ENCODE assay signal across 2 cellular contexts in genomic region chr22:46590334-46590733, GRCh38.
TF ChIP-seq lines count a peak whose summit lies in the region.

No MANE protein-coding gene starts in this region.

TF ChIP-seq in GM23338, 12 proteins besides CTCF, POLR2A, EP300 and RAD21 (continued from another document):
- TF ChIP-seq NANOG (IDR thresholded peaks at IDR 0.05; ENCODE audit: borderline replicate concordance) (no peak), REST (IDR thresholded peaks at IDR 0.05; ENCODE audit: unreplicated experiment) (no peak), ZNF114 (CRISPR knock-in tag; IDR thresholded peaks at IDR 0.05) (no peak), ETS1 (IDR thresholded peaks at IDR 0.05) (no peak), ZNF331 (CRISPR knock-in tag; IDR thresholded peaks at IDR 0.05; ENCODE audit: low read depth) (no peak), POLR2AphosphoS5 (IDR thresholded peaks at IDR 0.05; ENCODE audit: low read depth) (no peak), CREB1 (CRISPR knock-in tag; IDR thresholded peaks at IDR 0.05; ENCODE audit: low read depth) (no peak)
- TF ChIP-seq, protein P1, sequence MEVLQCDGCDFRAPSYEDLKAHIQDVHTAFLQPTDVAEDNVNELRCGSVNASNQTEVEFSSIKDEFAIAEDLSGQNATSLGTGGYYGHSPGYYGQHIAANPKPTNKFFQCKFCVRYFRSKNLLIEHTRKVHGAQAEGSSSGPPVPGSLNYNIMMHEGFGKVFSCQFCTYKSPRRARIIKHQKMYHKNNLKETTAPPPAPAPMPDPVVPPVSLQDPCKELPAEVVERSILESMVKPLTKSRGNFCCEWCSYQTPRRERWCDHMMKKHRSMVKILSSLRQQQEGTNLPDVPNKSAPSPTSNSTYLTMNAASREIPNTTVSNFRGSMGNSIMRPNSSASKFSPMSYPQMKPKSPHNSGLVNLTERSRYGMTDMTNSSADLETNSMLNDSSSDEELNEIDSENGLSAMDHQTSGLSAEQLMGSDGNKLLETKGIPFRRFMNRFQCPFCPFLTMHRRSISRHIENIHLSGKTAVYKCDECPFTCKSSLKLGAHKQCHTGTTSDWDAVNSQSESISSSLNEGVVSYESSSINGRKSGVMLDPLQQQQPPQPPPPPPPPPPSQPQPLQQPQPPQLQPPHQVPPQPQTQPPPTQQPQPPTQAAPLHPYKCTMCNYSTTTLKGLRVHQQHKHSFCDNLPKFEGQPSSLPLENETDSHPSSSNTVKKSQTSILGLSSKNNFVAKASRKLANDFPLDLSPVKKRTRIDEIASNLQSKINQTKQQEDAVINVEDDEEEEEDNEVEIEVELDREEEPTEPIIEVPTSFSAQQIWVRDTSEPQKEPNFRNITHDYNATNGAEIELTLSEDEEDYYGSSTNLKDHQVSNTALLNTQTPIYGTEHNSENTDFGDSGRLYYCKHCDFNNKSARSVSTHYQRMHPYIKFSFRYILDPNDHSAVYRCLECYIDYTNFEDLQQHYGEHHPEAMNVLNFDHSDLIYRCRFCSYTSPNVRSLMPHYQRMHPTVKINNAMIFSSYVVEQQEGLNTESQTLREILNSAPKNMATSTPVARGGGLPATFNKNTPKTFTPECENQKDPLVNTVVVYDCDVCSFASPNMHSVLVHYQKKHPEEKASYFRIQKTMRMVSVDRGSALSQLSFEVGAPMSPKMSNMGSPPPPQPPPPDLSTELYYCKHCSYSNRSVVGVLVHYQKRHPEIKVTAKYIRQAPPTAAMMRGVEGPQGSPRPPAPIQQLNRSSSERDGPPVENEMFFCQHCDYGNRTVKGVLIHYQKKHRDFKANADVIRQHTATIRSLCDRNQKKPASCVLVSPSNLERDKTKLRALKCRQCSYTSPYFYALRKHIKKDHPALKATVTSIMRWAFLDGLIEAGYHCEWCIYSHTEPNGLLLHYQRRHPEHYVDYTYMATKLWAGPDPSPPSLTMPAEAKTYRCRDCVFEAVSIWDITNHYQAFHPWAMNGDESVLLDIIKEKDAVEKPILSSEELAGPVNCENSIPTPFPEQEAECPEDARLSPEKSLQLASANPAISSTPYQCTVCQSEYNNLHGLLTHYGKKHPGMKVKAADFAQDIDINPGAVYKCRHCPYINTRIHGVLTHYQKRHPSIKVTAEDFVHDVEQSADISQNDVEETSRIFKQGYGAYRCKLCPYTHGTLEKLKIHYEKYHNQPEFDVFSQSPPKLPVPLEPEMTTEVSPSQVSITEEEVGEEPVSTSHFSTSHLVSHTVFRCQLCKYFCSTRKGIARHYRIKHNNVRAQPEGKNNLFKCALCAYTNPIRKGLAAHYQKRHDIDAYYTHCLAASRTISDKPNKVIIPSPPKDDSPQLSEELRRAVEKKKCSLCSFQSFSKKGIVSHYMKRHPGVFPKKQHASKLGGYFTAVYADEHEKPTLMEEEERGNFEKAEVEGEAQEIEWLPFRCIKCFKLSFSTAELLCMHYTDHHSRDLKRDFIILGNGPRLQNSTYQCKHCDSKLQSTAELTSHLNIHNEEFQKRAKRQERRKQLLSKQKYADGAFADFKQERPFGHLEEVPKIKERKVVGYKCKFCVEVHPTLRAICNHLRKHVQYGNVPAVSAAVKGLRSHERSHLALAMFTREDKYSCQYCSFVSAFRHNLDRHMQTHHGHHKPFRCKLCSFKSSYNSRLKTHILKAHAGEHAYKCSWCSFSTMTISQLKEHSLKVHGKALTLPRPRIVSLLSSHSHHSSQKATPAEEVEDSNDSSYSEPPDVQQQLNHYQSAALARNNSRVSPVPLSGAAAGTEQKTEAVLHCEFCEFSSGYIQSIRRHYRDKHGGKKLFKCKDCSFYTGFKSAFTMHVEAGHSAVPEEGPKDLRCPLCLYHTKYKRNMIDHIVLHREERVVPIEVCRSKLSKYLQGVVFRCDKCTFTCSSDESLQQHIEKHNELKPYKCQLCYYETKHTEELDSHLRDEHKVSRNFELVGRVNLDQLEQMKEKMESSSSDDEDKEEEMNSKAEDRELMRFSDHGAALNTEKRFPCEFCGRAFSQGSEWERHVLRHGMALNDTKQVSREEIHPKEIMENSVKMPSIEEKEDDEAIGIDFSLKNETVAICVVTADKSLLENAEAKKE (CRISPR knock-in tag; IDR thresholded peaks at IDR 0.05), result no peak

TF ChIP-seq in WTC11, 78 proteins besides CTCF, POLR2A, EP300 and RAD21 (continued from another document):
- TF ChIP-seq NR1H2 (CRISPR knock-in tag; IDR thresholded peaks at IDR 0.05) (no peak), NR3C1 (CRISPR knock-in tag; conservative IDR thresholded peaks at IDR 0.05; ENCODE audit: low read depth) (no peak), CREM (CRISPR knock-in tag; IDR thresholded peaks at IDR 0.05) (no peak), MYBL2 (CRISPR knock-in tag; IDR thresholded peaks at IDR 0.05) (no peak), NFE2L1 (CRISPR knock-in tag; IDR thresholded peaks at IDR 0.05) (no peak), ARID4B (CRISPR knock-in tag; IDR thresholded peaks at IDR 0.05; ENCODE audit: borderline replicate concordance) (no peak), GABPB1 (CRISPR knock-in tag; IDR thresholded peaks at IDR 0.05) (no peak)
